1 cellular context compared by ENCODE assay signal in the genomic region with DNA sequence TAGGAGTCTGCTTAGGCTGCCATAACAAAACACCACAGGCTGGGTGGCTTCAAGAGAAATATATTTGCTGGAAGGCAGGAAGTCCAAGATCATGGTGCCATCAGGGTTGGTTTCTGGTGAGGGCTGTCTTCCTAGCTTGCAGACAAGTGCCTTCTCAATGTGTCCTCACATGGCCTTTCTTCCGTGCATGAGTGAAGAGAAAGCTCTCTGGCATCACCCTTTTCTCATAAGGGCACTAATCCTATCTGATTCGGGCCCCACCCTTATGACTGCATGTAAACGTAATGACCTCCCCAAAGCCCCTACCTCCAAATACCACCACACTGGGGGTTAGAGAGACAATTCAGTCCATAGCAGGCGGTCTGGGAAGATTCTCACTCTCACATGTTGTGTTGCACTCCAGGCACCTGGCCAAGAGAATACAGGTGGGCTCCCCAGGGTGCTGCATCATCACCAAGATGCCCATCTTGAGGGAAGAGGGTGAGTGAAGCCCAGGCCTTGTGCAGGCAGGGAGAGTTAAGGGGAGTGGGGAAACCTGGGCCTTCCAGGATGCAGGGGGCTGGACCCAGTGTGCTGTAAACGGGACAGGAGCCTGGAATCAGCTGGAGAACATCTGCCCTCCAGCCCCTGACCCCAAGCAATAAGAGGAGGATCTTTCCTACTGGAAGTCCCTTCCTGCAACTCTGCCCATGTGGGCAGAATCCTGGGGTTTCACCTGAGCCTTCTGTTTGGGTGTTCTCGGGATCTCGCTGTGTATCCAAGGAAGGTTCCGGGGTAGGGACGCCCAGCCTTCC.
TF ChIP-seq lines count a peak whose summit lies in the region.

No MANE protein-coding gene starts in this region.

TF ChIP-seq in A549, 52 proteins besides CTCF, POLR2A, EP300 and RAD21:
- no peak for TF ChIP-seq USF2 (IDR thresholded peaks at IDR 0.05)
- TF ChIP-seq MAZ (IDR thresholded peaks at IDR 0.05; ENCODE audit: borderline replicate concordance, low read depth, low read length): no peak
- TF ChIP-seq POLR2AphosphoS2 (conservative IDR thresholded peaks at IDR 0.05; ENCODE audit: low read length): no peak
- TF ChIP-seq RNF2 (IDR thresholded peaks at IDR 0.05; ENCODE audit: borderline replicate concordance, low read depth): no peak
- no peak for TF ChIP-seq NR3C1 (IDR thresholded peaks at IDR 0.05)
- no peak for TF ChIP-seq EHMT2 (IDR thresholded peaks at IDR 0.05; ENCODE audit: low read depth)
- TF ChIP-seq TFCP2L1 (CRISPR knock-in tag; IDR thresholded peaks at IDR 0.05): no peak
- no peak for TF ChIP-seq CHD4 (IDR thresholded peaks at IDR 0.05; ENCODE audit: borderline replicate concordance)
- TF ChIP-seq HEYL (CRISPR knock-in tag; IDR thresholded peaks at IDR 0.05): no peak
